8 cellular contexts compared by ENCODE assay signal in genomic region chr15:64009798-64010241, GRCh38. TPM values are rescaled to one million over a fixed set of nuclear protein-coding genes. Genes with fewer than 3 reads are reported as not detected.
A peak's percentile ranks its signal among the peaks of the same experiment; 100 is the strongest.
DNase-seq lines count a peak whose midpoint lies in the region; ATAC-seq lines count a peak whose summit lies in the region.

No MANE protein-coding gene starts in this region.

- H3K9me3 Mint-ChIP-seq in naive thymus-derived CD8-positive, alpha-beta T cell, result no peaks in the 10 kb centered on the region

- H3K27ac Mint-ChIP-seq in naive thymus-derived CD8-positive, alpha-beta T cell, result peak overlapping the region; percentile 95 to 99 (median 98)

- POLR2A ChIA-PET in naive thymus-derived CD8-positive, alpha-beta T cell (lab: Charles Lee), result interaction anchor here (0.6 to 3.0 kb wide), 7 partner anchors 10 to 409 kb away, joined by 3 to 21 read pairs (median 4); partner anchors contain the start of gene HERC1

- H3K4me3 Mint-ChIP-seq in naive thymus-derived CD8-positive, alpha-beta T cell, result peak overlapping the region in 8 of 10 donors; percentile 7 to 83 (median 71)

- no peak overlapping the region for H3K27ac ChIP-seq in caudate nucleus (ENCODE audit: low read depth, low read length)

- H3K4me1 Mint-ChIP-seq in naive thymus-derived CD8-positive, alpha-beta T cell, result peaks cover 20 to 70% (median 34%) of the 10 kb centered on the region in 4 donors

- ATAC-seq in naive thymus-derived CD8-positive, alpha-beta T cell, result peak; percentile 5 to 43
- ATAC-seq in GM21529 (IDR thresholded peaks at IDR 0.05; ENCODE audit: unreplicated experiment), result no peak

- H3K27me3 Mint-ChIP-seq in naive thymus-derived CD8-positive, alpha-beta T cell, result no peaks in the 10 kb centered on the region

- H3K36me3 Mint-ChIP-seq in naive thymus-derived CD8-positive, alpha-beta T cell, result no peaks in the 10 kb centered on the region

- peak; percentile 38 for DNase-seq in GM03348 (ENCODE audit: low spot score)
- peak; percentile 74 for DNase-seq in HT1080 (ENCODE audit: low read depth)
- peak; percentile 25 for DNase-seq in activated T-helper 1 cell treated with Interleukin-2 at 50 U/mL for 16 hours (ENCODE audit: low read depth)
- DNase-seq in naive thymus-derived CD8-positive, alpha-beta T cell, result peak in 7 of 10 donors; percentile 10 to 59 (median 42)
- no peak for DNase-seq in germinal center (ENCODE audit: low spot score)
- DNase-seq in caudate nucleus (lab: John Stamatoyannopoulos, UW), result no peak
- no peak for DNase-seq in mesenteric fat pad (ENCODE audit: low spot score)

RNA-seq across cellular contexts. Expression of gene DAPK2, which starts 36.5 kb away (rescaled TPM):
- total RNA-seq in HT1080 (2014; rRNA removed; shearing (Covaris generic)), result 0.43 TPM in 1 of 2 replicates, not detected in the other
- 0.26 and 0.52 TPM in 2 replicates for polyA plus RNA-seq in HT1080 (2015; cell fraction: cytosol; rRNA removed)
- polyA plus RNA-seq in HT1080 (2015; cell fraction: nucleus; rRNA removed), result 1.2 and 1.8 TPM in 2 replicates
- total RNA-seq in naive thymus-derived CD8-positive, alpha-beta T cell, result 1 to 10 TPM; 1.3 to 1.6 TPM
- 1 to 10 TPM in 2 of 3 donors, under 1 TPM in 1; 0.41 to 4.0 (median 1.1) TPM for polyA plus RNA-seq in naive thymus-derived CD8-positive, alpha-beta T cell
- total RNA-seq in mesenteric fat pad, result 18.1 TPM

Comparison
In these comparisons a context has a peak if more than half of its experiments do, and no peak if none do; other contexts are left out.
1. DNase-seq: peak in GM03348 (single experiment), HT1080 (single experiment), activated T-helper 1 cell treated with Interleukin-2 at 50 U/mL for 16 hours (single experiment) and naive thymus-derived CD8-positive, alpha-beta T cell (7 of 10); none in germinal center (single experiment), caudate nucleus (0 of 61) and mesenteric fat pad (single experiment).